In the genomic region with DNA sequence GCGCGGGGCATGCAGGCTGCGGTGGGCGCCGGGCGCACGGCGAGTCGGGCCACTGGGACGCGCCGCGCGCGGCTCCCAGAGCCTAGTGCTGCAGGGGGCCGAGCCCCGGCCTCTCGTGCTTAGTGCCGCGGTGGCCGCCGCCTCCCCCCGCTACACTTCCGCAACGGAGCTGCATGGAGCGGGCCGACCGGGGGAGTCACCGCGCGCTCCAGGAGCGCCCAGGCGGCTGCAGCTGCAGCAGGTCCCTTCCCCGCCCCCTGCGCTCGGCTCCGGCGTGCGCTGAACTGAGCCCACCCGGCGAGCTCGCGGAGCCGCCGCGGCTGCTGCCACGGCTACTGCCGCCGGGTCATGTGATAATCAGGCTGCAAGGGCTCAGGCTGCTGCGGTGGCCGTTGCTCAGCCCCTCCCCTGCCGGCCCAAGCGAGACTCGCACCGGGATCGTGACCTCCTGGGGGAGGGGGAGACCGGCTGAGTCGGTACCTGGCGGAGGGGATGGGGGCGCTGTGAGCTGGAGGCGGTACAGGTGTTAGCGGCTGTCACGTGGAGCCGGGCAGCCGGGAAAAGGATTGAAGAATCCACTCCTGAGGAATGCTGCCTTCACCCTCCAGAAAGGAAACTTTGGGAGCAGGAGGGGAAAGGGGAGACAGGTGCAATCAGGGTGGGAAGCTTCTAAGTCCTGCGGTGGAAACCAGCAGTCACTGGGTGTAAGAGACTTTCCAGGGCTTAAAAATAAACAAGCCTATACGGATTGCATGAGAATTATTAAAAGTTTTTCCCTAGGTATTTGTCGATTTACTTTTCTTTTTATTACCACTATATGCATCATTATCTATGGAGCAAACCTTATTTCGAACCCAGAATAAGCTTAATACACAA, we compare ENCODE assay signal across 1 cellular context.
TF ChIP-seq lines count a peak whose summit lies in the region.

A gene with protein sequence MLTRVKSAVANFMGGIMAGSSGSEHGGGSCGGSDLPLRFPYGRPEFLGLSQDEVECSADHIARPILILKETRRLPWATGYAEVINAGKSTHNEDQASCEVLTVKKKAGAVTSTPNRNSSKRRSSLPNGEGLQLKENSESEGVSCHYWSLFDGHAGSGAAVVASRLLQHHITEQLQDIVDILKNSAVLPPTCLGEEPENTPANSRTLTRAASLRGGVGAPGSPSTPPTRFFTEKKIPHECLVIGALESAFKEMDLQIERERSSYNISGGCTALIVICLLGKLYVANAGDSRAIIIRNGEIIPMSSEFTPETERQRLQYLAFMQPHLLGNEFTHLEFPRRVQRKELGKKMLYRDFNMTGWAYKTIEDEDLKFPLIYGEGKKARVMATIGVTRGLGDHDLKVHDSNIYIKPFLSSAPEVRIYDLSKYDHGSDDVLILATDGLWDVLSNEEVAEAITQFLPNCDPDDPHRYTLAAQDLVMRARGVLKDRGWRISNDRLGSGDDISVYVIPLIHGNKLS (minus strand): TSS at position 352 of the 876 bp plus-strand sequence. CDS start 414 bp downstream, outside the sequence.

TF ChIP-seq in HepG2, 621 proteins besides CTCF, POLR2A, EP300 and RAD21 (continued from another document and continues in another):
- TF ChIP-seq, protein P1, sequence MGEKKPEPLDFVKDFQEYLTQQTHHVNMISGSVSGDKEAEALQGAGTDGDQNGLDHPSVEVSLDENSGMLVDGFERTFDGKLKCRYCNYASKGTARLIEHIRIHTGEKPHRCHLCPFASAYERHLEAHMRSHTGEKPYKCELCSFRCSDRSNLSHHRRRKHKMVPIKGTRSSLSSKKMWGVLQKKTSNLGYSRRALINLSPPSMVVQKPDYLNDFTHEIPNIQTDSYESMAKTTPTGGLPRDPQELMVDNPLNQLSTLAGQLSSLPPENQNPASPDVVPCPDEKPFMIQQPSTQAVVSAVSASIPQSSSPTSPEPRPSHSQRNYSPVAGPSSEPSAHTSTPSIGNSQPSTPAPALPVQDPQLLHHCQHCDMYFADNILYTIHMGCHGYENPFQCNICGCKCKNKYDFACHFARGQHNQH (CRISPR knock-in tag; IDR thresholded peaks at IDR 0.05), result peak; percentile 98
- TF ChIP-seq FOXP1 (IDR thresholded peaks at IDR 0.05), result no peak
- peak; percentile 43 for TF ChIP-seq FOXP1 (CRISPR knock-in tag; IDR thresholded peaks at IDR 0.05)
- TF ChIP-seq, protein P2, sequence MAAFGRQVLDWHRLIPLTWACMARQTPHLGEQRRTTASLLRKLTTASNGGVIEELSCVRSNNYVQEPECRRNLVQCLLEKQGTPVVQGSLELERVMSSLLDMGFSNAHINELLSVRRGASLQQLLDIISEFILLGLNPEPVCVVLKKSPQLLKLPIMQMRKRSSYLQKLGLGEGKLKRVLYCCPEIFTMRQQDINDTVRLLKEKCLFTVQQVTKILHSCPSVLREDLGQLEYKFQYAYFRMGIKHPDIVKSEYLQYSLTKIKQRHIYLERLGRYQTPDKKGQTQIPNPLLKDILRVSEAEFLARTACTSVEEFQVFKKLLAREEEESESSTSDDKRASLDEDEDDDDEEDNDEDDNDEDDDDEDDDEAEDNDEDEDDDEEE (CRISPR knock-in tag; IDR thresholded peaks at IDR 0.05), result peak; percentile 51; the same call in 1 of the 2 replicates
- peak; percentile 86 for TF ChIP-seq FOXA3 (CRISPR knock-in tag; IDR thresholded peaks at IDR 0.05)
- TF ChIP-seq, protein P3, sequence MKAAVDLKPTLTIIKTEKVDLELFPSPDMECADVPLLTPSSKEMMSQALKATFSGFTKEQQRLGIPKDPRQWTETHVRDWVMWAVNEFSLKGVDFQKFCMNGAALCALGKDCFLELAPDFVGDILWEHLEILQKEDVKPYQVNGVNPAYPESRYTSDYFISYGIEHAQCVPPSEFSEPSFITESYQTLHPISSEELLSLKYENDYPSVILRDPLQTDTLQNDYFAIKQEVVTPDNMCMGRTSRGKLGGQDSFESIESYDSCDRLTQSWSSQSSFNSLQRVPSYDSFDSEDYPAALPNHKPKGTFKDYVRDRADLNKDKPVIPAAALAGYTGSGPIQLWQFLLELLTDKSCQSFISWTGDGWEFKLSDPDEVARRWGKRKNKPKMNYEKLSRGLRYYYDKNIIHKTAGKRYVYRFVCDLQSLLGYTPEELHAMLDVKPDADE (CRISPR knock-in tag; IDR thresholded peaks at IDR 0.05), result no peak
- TF ChIP-seq ZNF720 (CRISPR knock-in tag; IDR thresholded peaks at IDR 0.05), result no peak
- peak; percentile 76 for TF ChIP-seq ZNF33B (CRISPR knock-in tag; IDR thresholded peaks at IDR 0.05)
- TF ChIP-seq, protein P4, sequence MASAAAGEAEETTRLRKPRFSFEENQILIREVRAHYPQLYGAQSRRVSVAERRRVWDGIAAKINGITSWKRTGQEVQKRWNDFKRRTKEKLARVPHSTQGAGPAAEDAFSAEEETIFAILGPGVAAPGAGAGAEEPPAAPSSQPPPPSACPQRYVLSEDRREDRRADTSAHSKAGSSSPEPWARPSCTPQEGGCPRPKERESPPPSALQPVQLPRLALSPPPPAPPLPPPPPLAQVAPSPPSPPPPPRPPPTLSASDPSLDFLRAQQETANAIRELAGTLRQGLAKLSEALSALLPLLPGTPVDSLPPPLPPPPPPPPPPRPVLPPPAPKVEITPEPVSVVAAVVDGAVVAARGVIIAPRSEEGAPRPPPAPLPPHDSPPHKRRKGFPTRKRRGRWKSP (CRISPR knock-in tag; IDR thresholded peaks at IDR 0.05), result no peak; the same call in 1 of the 2 replicates
- TF ChIP-seq PHF5A (CRISPR knock-in tag; IDR thresholded peaks at IDR 0.05; ENCODE audit: low read depth, unreplicated experiment), result no peak
- 0 out of 2 replicates have a peak, but pooled peaks have one; percentile 59 for TF ChIP-seq JUNB (CRISPR knock-in tag; IDR thresholded peaks at IDR 0.05; ENCODE audit: borderline replicate concordance)
- no peak for TF ChIP-seq ZFYVE20 (CRISPR knock-in tag; IDR thresholded peaks at IDR 0.05; ENCODE audit: borderline replicate concordance, low read depth)
- no peak for TF ChIP-seq SUZ12 (IDR thresholded peaks at IDR 0.05; ENCODE audit: low read depth, low read length)
- no peak for TF ChIP-seq POLR2AphosphoS2 (IDR thresholded peaks at IDR 0.05; ENCODE audit: low read depth, low read length)
- TF ChIP-seq, protein P5, sequence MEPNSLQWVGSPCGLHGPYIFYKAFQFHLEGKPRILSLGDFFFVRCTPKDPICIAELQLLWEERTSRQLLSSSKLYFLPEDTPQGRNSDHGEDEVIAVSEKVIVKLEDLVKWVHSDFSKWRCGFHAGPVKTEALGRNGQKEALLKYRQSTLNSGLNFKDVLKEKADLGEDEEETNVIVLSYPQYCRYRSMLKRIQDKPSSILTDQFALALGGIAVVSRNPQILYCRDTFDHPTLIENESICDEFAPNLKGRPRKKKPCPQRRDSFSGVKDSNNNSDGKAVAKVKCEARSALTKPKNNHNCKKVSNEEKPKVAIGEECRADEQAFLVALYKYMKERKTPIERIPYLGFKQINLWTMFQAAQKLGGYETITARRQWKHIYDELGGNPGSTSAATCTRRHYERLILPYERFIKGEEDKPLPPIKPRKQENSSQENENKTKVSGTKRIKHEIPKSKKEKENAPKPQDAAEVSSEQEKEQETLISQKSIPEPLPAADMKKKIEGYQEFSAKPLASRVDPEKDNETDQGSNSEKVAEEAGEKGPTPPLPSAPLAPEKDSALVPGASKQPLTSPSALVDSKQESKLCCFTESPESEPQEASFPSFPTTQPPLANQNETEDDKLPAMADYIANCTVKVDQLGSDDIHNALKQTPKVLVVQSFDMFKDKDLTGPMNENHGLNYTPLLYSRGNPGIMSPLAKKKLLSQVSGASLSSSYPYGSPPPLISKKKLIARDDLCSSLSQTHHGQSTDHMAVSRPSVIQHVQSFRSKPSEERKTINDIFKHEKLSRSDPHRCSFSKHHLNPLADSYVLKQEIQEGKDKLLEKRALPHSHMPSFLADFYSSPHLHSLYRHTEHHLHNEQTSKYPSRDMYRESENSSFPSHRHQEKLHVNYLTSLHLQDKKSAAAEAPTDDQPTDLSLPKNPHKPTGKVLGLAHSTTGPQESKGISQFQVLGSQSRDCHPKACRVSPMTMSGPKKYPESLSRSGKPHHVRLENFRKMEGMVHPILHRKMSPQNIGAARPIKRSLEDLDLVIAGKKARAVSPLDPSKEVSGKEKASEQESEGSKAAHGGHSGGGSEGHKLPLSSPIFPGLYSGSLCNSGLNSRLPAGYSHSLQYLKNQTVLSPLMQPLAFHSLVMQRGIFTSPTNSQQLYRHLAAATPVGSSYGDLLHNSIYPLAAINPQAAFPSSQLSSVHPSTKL (CRISPR knock-in tag; IDR thresholded peaks at IDR 0.05), result peak; percentile 91
- TF ChIP-seq, protein P6, sequence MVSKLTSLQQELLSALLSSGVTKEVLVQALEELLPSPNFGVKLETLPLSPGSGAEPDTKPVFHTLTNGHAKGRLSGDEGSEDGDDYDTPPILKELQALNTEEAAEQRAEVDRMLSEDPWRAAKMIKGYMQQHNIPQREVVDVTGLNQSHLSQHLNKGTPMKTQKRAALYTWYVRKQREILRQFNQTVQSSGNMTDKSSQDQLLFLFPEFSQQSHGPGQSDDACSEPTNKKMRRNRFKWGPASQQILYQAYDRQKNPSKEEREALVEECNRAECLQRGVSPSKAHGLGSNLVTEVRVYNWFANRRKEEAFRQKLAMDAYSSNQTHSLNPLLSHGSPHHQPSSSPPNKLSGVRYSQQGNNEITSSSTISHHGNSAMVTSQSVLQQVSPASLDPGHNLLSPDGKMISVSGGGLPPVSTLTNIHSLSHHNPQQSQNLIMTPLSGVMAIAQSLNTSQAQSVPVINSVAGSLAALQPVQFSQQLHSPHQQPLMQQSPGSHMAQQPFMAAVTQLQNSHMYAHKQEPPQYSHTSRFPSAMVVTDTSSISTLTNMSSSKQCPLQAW (CRISPR knock-in tag; IDR thresholded peaks at IDR 0.05), result peak; percentile 92
- TF ChIP-seq ATRX (CRISPR knock-in tag; IDR thresholded peaks at IDR 0.05; ENCODE audit: borderline replicate concordance), result no peak
- no peak for TF ChIP-seq MED13 (CRISPR knock-in tag; IDR thresholded peaks at IDR 0.05)
- peak; percentile 96 for TF ChIP-seq MIER3 (CRISPR knock-in tag; IDR thresholded peaks at IDR 0.05; ENCODE audit: borderline replicate concordance)
- TF ChIP-seq, protein P7, sequence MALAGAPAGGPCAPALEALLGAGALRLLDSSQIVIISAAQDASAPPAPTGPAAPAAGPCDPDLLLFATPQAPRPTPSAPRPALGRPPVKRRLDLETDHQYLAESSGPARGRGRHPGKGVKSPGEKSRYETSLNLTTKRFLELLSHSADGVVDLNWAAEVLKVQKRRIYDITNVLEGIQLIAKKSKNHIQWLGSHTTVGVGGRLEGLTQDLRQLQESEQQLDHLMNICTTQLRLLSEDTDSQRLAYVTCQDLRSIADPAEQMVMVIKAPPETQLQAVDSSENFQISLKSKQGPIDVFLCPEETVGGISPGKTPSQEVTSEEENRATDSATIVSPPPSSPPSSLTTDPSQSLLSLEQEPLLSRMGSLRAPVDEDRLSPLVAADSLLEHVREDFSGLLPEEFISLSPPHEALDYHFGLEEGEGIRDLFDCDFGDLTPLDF (CRISPR knock-in tag; IDR thresholded peaks at IDR 0.05), result no peak
- TF ChIP-seq ZNF101 (CRISPR knock-in tag; IDR thresholded peaks at IDR 0.05; ENCODE audit: borderline replicate concordance, low read depth), result no peak
- TF ChIP-seq XBP1 (CRISPR knock-in tag; IDR thresholded peaks at IDR 0.05), result no peak
- TF ChIP-seq, protein P8, sequence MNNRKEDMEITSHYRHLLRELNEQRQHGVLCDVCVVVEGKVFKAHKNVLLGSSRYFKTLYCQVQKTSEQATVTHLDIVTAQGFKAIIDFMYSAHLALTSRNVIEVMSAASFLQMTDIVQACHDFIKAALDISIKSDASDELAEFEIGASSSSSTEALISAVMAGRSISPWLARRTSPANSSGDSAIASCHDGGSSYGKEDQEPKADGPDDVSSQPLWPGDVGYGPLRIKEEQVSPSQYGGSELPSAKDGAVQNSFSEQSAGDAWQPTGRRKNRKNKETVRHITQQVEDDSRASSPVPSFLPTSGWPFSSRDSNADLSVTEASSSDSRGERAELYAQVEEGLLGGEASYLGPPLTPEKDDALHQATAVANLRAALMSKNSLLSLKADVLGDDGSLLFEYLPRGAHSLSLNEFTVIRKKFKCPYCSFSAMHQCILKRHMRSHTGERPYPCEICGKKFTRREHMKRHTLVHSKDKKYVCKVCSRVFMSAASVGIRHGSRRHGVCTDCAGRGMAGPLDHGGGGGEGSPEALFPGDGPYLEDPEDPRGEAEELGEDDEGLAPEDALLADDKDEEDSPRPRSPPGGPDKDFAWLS (CRISPR knock-in tag; IDR thresholded peaks at IDR 0.05; ENCODE audit: borderline replicate concordance), result no peak
- TF ChIP-seq ZNF563 (CRISPR knock-in tag; IDR thresholded peaks at IDR 0.05), result peak; percentile 77; the same call in 1 of the 2 replicates
- peak; percentile 77; the same call in 1 of the 2 replicates for TF ChIP-seq RCOR2 (CRISPR knock-in tag; IDR thresholded peaks at IDR 0.05)
- TF ChIP-seq, protein P9, sequence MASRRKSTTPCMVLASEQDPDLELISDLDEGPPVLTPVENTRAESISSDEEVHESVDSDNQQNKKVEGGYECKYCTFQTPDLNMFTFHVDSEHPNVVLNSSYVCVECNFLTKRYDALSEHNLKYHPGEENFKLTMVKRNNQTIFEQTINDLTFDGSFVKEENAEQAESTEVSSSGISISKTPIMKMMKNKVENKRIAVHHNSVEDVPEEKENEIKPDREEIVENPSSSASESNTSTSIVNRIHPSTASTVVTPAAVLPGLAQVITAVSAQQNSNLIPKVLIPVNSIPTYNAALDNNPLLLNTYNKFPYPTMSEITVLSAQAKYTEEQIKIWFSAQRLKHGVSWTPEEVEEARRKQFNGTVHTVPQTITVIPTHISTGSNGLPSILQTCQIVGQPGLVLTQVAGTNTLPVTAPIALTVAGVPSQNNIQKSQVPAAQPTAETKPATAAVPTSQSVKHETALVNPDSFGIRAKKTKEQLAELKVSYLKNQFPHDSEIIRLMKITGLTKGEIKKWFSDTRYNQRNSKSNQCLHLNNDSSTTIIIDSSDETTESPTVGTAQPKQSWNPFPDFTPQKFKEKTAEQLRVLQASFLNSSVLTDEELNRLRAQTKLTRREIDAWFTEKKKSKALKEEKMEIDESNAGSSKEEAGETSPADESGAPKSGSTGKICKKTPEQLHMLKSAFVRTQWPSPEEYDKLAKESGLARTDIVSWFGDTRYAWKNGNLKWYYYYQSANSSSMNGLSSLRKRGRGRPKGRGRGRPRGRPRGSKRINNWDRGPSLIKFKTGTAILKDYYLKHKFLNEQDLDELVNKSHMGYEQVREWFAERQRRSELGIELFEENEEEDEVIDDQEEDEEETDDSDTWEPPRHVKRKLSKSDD (CRISPR knock-in tag; IDR thresholded peaks at IDR 0.05; ENCODE audit: low read depth), result peak; percentile 57; the same call in 1 of the 2 replicates
- peak; percentile 50; the same call in 1 of the 2 replicates for TF ChIP-seq THYN1 (CRISPR knock-in tag; IDR thresholded peaks at IDR 0.05; ENCODE audit: borderline replicate concordance, low read depth)
- TF ChIP-seq, protein P10, sequence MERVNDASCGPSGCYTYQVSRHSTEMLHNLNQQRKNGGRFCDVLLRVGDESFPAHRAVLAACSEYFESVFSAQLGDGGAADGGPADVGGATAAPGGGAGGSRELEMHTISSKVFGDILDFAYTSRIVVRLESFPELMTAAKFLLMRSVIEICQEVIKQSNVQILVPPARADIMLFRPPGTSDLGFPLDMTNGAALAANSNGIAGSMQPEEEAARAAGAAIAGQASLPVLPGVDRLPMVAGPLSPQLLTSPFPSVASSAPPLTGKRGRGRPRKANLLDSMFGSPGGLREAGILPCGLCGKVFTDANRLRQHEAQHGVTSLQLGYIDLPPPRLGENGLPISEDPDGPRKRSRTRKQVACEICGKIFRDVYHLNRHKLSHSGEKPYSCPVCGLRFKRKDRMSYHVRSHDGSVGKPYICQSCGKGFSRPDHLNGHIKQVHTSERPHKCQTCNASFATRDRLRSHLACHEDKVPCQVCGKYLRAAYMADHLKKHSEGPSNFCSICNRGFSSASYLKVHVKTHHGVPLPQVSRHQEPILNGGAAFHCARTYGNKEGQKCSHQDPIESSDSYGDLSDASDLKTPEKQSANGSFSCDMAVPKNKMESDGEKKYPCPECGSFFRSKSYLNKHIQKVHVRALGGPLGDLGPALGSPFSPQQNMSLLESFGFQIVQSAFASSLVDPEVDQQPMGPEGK (CRISPR knock-in tag; IDR thresholded peaks at IDR 0.05), result peak; percentile 91
- peak; percentile 70; the same call in 1 of the 2 replicates for TF ChIP-seq CAMTA2 (CRISPR knock-in tag; IDR thresholded peaks at IDR 0.05; ENCODE audit: borderline replicate concordance)
- TF ChIP-seq RXRB (CRISPR knock-in tag; IDR thresholded peaks at IDR 0.05; ENCODE audit: borderline replicate concordance), result peak; percentile 90
- TF ChIP-seq ZNF10 (CRISPR knock-in tag; IDR thresholded peaks at IDR 0.05; ENCODE audit: borderline replicate concordance, low read depth), result no peak
